ENCODE assay signal across 24 cellular contexts in the genomic region with DNA sequence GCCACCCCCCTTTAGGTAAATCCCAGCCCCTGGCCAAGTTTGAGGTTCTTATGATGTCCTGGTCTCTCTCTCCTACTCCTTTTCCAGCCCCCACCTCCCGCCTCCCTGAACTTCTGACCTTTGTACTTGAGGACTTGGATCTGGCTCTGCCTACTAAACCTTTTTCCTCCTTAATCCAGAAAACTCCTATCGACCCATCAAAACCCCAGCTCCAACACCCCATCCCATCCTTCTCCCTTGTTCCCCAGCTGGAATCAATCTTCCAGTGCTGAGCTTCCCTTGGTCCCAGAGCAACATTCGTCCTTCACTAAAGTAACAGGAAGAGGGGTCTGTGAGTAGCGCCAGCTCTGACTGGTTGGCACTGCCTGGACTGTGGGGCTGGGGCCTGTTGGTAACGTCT. TPM values are rescaled to one million over a fixed set of nuclear protein-coding genes. Genes with fewer than 3 reads are reported as not detected.
DNase-seq lines count a peak whose midpoint lies in the region; ATAC-seq and TF ChIP-seq lines count a peak whose summit lies in the region.
"Had no signal": no experiment of that assay in that cellular context is flagged by ENCODE, and none has a peak within 500 bp of the region (broad histone marks: within the 10 kb centered on the region; RNA-seq: fewer than 3 reads in every experiment).

No MANE protein-coding gene starts in this region.

- peaks cover 21% of the 10 kb centered on the region for H3K4me1 Mint-ChIP-seq in activated B cell treated with CpG ODN at 0.5 μM for 24 hours

- no peak overlapping the region for H4K8ac ChIP-seq in mesendoderm (ENCODE audit: low read depth, low read length)

- no peaks in the 10 kb centered on the region for H3K4me1 ChIP-seq in mesendoderm (ENCODE audit: control insufficient read depth, low read depth, low read length)

- no peaks in the 10 kb centered on the region for H3K79me2 ChIP-seq in mesendoderm (ENCODE audit: control insufficient read depth, insufficient read depth, low read length)

- H3K56ac ChIP-seq in mesendoderm (ENCODE audit: low read length), result peak overlapping the region; percentile 3

- CTCF ChIA-PET in activated B cell treated with CpG ODN at 0.5 μM for 24 hours (lab: Charles Lee), result no interaction called here

- H3K18ac ChIP-seq in mesendoderm (ENCODE audit: low read length), result no peak overlapping the region

- peaks cover 15% of the 10 kb centered on the region for H3K36me3 ChIP-seq in mesendoderm (ENCODE audit: control insufficient read depth, insufficient read depth, low read length)

- no peaks in the 10 kb centered on the region for H3K27me3 Mint-ChIP-seq in activated B cell treated with CpG ODN at 0.5 μM for 24 hours
- H3K27me3 Mint-ChIP-seq: T-cell had no signal

- peaks cover 53% of the 10 kb centered on the region for H3K36me3 Mint-ChIP-seq in activated B cell treated with CpG ODN at 0.5 μM for 24 hours (ENCODE audit: low read depth)

- H4K5ac ChIP-seq in mesendoderm (ENCODE audit: low read length), result no peak overlapping the region

- no peak overlapping the region for H2BK120ac ChIP-seq in mesendoderm (ENCODE audit: low read depth, low read length)

- no CpG with 5 or more reads among the region's 5 CpGs for WGBS in mesendoderm (ENCODE audit: extremely low coverage, insufficient coverage, low lambda C conversion rate)

- H3K4me3 Mint-ChIP-seq in activated B cell treated with CpG ODN at 0.5 μM for 24 hours, result no peak overlapping the region
- H3K4me3 Mint-ChIP-seq: T-cell had no signal

- H3K4me3 ChIP-seq in mesendoderm (ENCODE audit: low read length), result no peak overlapping the region
- H3K4me3 ChIP-seq: lung had no signal

- no peaks in the 10 kb centered on the region for H3K27me3 ChIP-seq in mesendoderm (ENCODE audit: insufficient read depth, low read length, poor library complexity)
- H3K27me3 ChIP-seq: neutrophil had no signal

- H2BK5ac ChIP-seq in mesendoderm (ENCODE audit: low read length), result no peak overlapping the region

- POLR2A ChIA-PET in activated B cell treated with CpG ODN at 0.5 μM for 24 hours (lab: Charles Lee), result interaction anchor here (0.5 kb wide), 1 partner anchor 89 kb away, joined by 4 read pairs; no protein-coding TSS in a partner anchor

- H3K4me2 ChIP-seq in mesendoderm (ENCODE audit: low read length), result no peak overlapping the region

- ATAC-seq in left ventricle myocardium superior (no peak), Right ventricle myocardium superior (ENCODE audit: poor library complexity) (no peak), activated B cell treated with CpG ODN at 0.5 μM for 24 hours (ENCODE audit: low read depth) (no peak), GM18520 (IDR thresholded peaks at IDR 0.05; ENCODE audit: unreplicated experiment) (no peak), GM21529 (IDR thresholded peaks at IDR 0.05; ENCODE audit: unreplicated experiment) (no peak), HG03280 (IDR thresholded peaks at IDR 0.05; ENCODE audit: unreplicated experiment) (no peak)
- ATAC-seq: Panc1, T-cell had no signal

- no peak overlapping the region for H2AK5ac ChIP-seq in mesendoderm (ENCODE audit: low read length)

- H2BK15ac ChIP-seq in mesendoderm (replicated peaks; ENCODE audit: low read depth), result no peak overlapping the region

- H3K9ac ChIP-seq in mesendoderm (ENCODE audit: low read length), result no peak overlapping the region

- peaks cover 7% of the 10 kb centered on the region for H3K79me1 ChIP-seq in mesendoderm (ENCODE audit: low read length)

- no peak for TF ChIP-seq CTCF in activated B cell treated with CpG ODN at 0.5 μM for 24 hours (IDR thresholded peaks at IDR 0.05)

- H3K9me3 Mint-ChIP-seq in activated B cell treated with CpG ODN at 0.5 μM for 24 hours, result no peaks in the 10 kb centered on the region
- H3K9me3 Mint-ChIP-seq: T-cell had no signal

- H3K23ac ChIP-seq in mesendoderm (ENCODE audit: low read length), result no peak overlapping the region

- peak overlapping the region; percentile 18 for H3K27ac Mint-ChIP-seq in activated B cell treated with CpG ODN at 0.5 μM for 24 hours
- H3K27ac Mint-ChIP-seq: T-cell had no signal

- no peak overlapping the region for H3K4ac ChIP-seq in mesendoderm (ENCODE audit: low read depth, low read length)

- DNase-seq in left ventricle myocardium superior (peak; percentile 12), Right ventricle myocardium superior (no peak), activated B cell treated with CpG ODN at 0.5 μM for 24 hours (no peak), mesendoderm (no peak), posterior vena cava (ENCODE audit: low spot score) (no peak)
- DNase-seq: activated CD8-positive, alpha-beta memory T cell treated with anti-CD3 and anti-CD28 coated beads for 24 hours; activated naive CD4-positive, alpha-beta T cell; activated T-cell treated with anti-CD3 and anti-CD28 coated beads, Interleukin-2, amount 50 U/mL, for 1 hour; anterior cingulate cortex; C1 segment of cervical spinal cord; caudate nucleus; EL; NCI-H1436; NCI-H510A treated with DMSO at 0.1 percent for 48 hours; SIG-M5; stimulated activated CD8-positive, alpha-beta memory T cell treated with anti-CD3 and anti-CD28 coated beads, Interleukin-4, amount 100 ng/mL, for 48 hours; substantia nigra; T-cell had no signal

- H3K27ac ChIP-seq in mesendoderm (ENCODE audit: low read depth, low read length), result no peak overlapping the region
- H3K27ac ChIP-seq: neutrophil had no signal

- intact Hi-C loops in left ventricle myocardium superior (cut with micrococcal nuclease) (no loop called here), Right ventricle myocardium superior (cut with DNase I) (no loop called here), activated B cell treated with CpG ODN at 0.5 μM for 24 hours (cut with micrococcal nuclease) (no loop called here), posterior vena cava (cut with DNase I) (no loop called here)

RNA-seq across cellular contexts. Expression of a gene that starts 17.3 kb away (rescaled TPM):
- total RNA-seq in left ventricle myocardium superior (1,120 TPM), Right ventricle myocardium superior (1,222 TPM), activated B cell treated with CpG ODN at 0.5 μM for 24 hours (117 and 141 TPM in 2 replicates), posterior vena cava (100 to 1,000 TPM; 197 to 252 TPM)
- polyA plus RNA-seq in mesendoderm (2013, experiment 1 of 2), result 102 TPM
- polyA plus RNA-seq in mesendoderm (2013, experiment 2 of 2), result 103 TPM

RNA-seq across cellular contexts. Expression of a gene that starts 29.9 kb away (rescaled TPM):
- total RNA-seq in left ventricle myocardium superior, result 20.7 TPM
- 20.0 TPM for total RNA-seq in Right ventricle myocardium superior
- 139 and 143 TPM in 2 replicates for total RNA-seq in activated B cell treated with CpG ODN at 0.5 μM for 24 hours
- polyA plus RNA-seq in mesendoderm (2013, experiment 1 of 2), result 221 TPM
- polyA plus RNA-seq in mesendoderm (2013, experiment 2 of 2), result 219 TPM
- 10 to 100 TPM; 26.2 to 36.4 TPM for total RNA-seq in posterior vena cava

RNA-seq across cellular contexts. Expression of a gene that starts 29.9 kb away (rescaled TPM):
- total RNA-seq in left ventricle myocardium superior (59.0 TPM), Right ventricle myocardium superior (52.4 TPM), activated B cell treated with CpG ODN at 0.5 μM for 24 hours (91.9 and 96.9 TPM in 2 replicates), posterior vena cava (10 to 100 TPM; 44.2 to 53.6 TPM)
- 64.6 TPM for polyA plus RNA-seq in mesendoderm (2013, experiment 1 of 2)
- polyA plus RNA-seq in mesendoderm (2013, experiment 2 of 2), result 63.6 TPM

RNA-seq across cellular contexts. Expression of a gene that starts 54.4 kb away (rescaled TPM):
- total RNA-seq in left ventricle myocardium superior, result 8.0 TPM
- total RNA-seq in Right ventricle myocardium superior, result 8.0 TPM
- 2.1 and 2.5 TPM in 2 replicates for total RNA-seq in activated B cell treated with CpG ODN at 0.5 μM for 24 hours
- 42.3 TPM for polyA plus RNA-seq in mesendoderm (2013, experiment 1 of 2)
- polyA plus RNA-seq in mesendoderm (2013, experiment 2 of 2), result 50.4 TPM
- total RNA-seq in posterior vena cava, result 10 to 100 TPM; 14.0 to 21.9 TPM
